8 cellular contexts compared by ENCODE assay signal in genomic region chr17:81481011-81481799, GRCh38. TPM values are rescaled to one million over a fixed set of nuclear protein-coding genes. Genes with fewer than 3 reads are reported as not detected.
DNase-seq lines count a peak whose midpoint lies in the region; ATAC-seq and TF ChIP-seq lines count a peak whose summit lies in the region.

No MANE protein-coding gene starts in this region.

- H3K27ac ChIP-seq in adrenal gland (peak overlapping the region in 3 of 5 donors; percentile 25 to 74 (median 36)), left ventricle myocardium inferior (replicated peaks) (peak overlapping the region; percentile 47), prostate gland (no peak overlapping the region), PC-9 (no peak overlapping the region)

- no peaks in the 10 kb centered on the region for H3K36me3 ChIP-seq in adrenal gland (replicated peaks in 1 of 2)
- H3K36me3 ChIP-seq in left ventricle myocardium inferior = no peaks in the 10 kb centered on the region
- no peaks in the 10 kb centered on the region for H3K36me3 ChIP-seq in prostate gland
- no peaks in the 10 kb centered on the region for H3K36me3 ChIP-seq in PC-9 (ENCODE audit: low read depth)

- no peaks in the 10 kb centered on the region for H4K20me1 ChIP-seq in PC-9 (ENCODE audit: insufficient read depth)

- POLR2A ChIA-PET in PC-9 (lab: Charles Lee; ENCODE audit: unreplicated experiment) = no interaction called here

- DNase-seq in NCI-H1694 (lab: John Stamatoyannopoulos, UW) (peak; percentile 35), NCI-H1694 treated with DMSO at 0.1 percent for 48 hours (lab: John Stamatoyannopoulos, UW) (no peak), SK-N-DZ (ENCODE audit: low spot score) (peak; percentile 91), adrenal gland (peak; percentile 70 to 79 (median 76)), left ventricle myocardium inferior (peak; percentile 84), prostate gland (ENCODE audit: low spot score) (peak; percentile 68), PC-9 (no peak)

- TF ChIP-seq POLR2A in adrenal gland (IDR thresholded peaks at IDR 0.05) (peak in 1 of 2 donors; percentile 30), prostate gland (IDR thresholded peaks at IDR 0.05) (no peak)

- H3K9me3 ChIP-seq in adrenal gland (replicated peaks in 1 of 3) (no peaks in the 10 kb centered on the region), left ventricle myocardium inferior (replicated peaks) (no peaks in the 10 kb centered on the region), prostate gland (no peaks in the 10 kb centered on the region), PC-9 (ENCODE audit: insufficient read depth, low read depth) (no peaks in the 10 kb centered on the region)

- TF ChIP-seq CTCF in adrenal gland (IDR thresholded peaks at IDR 0.05) (peak in 1 of 6 experiments; percentile 1), left ventricle myocardium inferior (IDR thresholded peaks at IDR 0.05; ENCODE audit: borderline replicate concordance) (no peak), prostate gland (IDR thresholded peaks at IDR 0.05) (peak in 1 of 4 experiments; percentile 14), PC-9 (conservative IDR thresholded peaks at IDR 0.05) (no peak)

- no peaks in the 10 kb centered on the region for H3F3A ChIP-seq in PC-9 (ENCODE audit: insufficient read depth, low read depth)

- no peak for ATAC-seq in GM18909 (IDR thresholded peaks at IDR 0.05; ENCODE audit: poor library complexity, unreplicated experiment)

- H3K4me2 ChIP-seq in PC-9 = no peak overlapping the region

- no peaks in the 10 kb centered on the region for H3K79me2 ChIP-seq in PC-9 (ENCODE audit: low read depth)

- BruUV-seq in PC-9 (replicated peaks; lab: Mats Ljungman, UMichigan) = no TSS peak

- intact Hi-C loops in adrenal gland (cut with DNase I) (loop anchor here (5.0 to 10.0 kb wide), 4 partner anchors 86 to 336 kb away; partner anchors contain the start of genes BAHCC1 (in 1 of the 2) and SLC38A10 (in 1 of the 2)), left ventricle myocardium inferior (cut with micrococcal nuclease) (loop anchor here (5.0 kb wide), 1 partner anchor 94 kb away; no protein-coding TSS in a partner anchor), prostate gland (cut with DNase I) (loop anchor here (5.0 kb wide), 2 partner anchors 94 to 189 kb away; no protein-coding TSS in a partner anchor), PC-9 (cut with micrococcal nuclease; ENCODE audit: unreplicated experiment) (loop anchor here (5.0 kb wide), 1 partner anchor 59 kb away; no protein-coding TSS in a partner anchor)

- H3K4me1 ChIP-seq in adrenal gland (replicated peaks in 1 of 2) (peaks cover 15 to 37% of the 10 kb centered on the region in 2 donors), left ventricle myocardium inferior (peaks cover 49% of the 10 kb centered on the region), prostate gland (replicated peaks) (peaks cover 8% of the 10 kb centered on the region), PC-9 (replicated peaks; ENCODE audit: insufficient read depth) (no peaks in the 10 kb centered on the region)

- no peak overlapping the region for H2AFZ ChIP-seq in PC-9

- no peaks in the 10 kb centered on the region for H3K27me3 ChIP-seq in adrenal gland
- no peaks in the 10 kb centered on the region for H3K27me3 ChIP-seq in left ventricle myocardium inferior (ENCODE audit: low read depth)
- no peaks in the 10 kb centered on the region for H3K27me3 ChIP-seq in prostate gland (replicated peaks; ENCODE audit: insufficient read depth)
- no peaks in the 10 kb centered on the region for H3K27me3 ChIP-seq in PC-9 (ENCODE audit: insufficient read depth, low read depth)

- no peaks in the 10 kb centered on the region for H3K9me2 ChIP-seq in PC-9 (ENCODE audit: insufficient read depth)

- 9 to 66% (median 29%) methylated on average over 4 to 96 of the region's 96 CpGs for WGBS in adrenal gland, 4 donors
- WGBS in prostate gland = 6% methylated on average over 82 of the region's 96 CpGs

- CTCF ChIA-PET in PC-9 (lab: Charles Lee) = no interaction called here

- H3K4me3 ChIP-seq in adrenal gland = peak overlapping the region in 2 of 4 donors; percentile 40 to 51
- peak overlapping the region; percentile 70 for H3K4me3 ChIP-seq in left ventricle myocardium inferior
- H3K4me3 ChIP-seq in prostate gland = peak overlapping the region; percentile 34 to 44
- no peak overlapping the region for H3K4me3 ChIP-seq in PC-9

RNA-seq across cellular contexts. Expression of gene ACTG1, which starts 31.4 kb away (rescaled TPM):
- 2,351 and 2,595 TPM in 2 replicates for polyA plus RNA-seq in SK-N-DZ (2014; cell fraction: cytosol; rRNA removed)
- 1,254 and 2,322 TPM in 2 replicates for polyA plus RNA-seq in SK-N-DZ (2014; cell fraction: nucleus; rRNA removed)
- total RNA-seq in adrenal gland (1,000 to 10,000 TPM; 1,781 to 6,446 (median 2,486) TPM), left ventricle myocardium inferior (342 TPM), prostate gland (1,000 to 10,000 TPM; 2,438 to 3,181 TPM), PC-9 (2021) (3,629 and 4,502 TPM in 2 replicates)
- 1,000 to 10,000 TPM in 2 of 3 donors, 100 to 1,000 TPM in 1; 828 to 1,140 (median 1,059) TPM for polyA plus RNA-seq in adrenal gland

RNA-seq across cellular contexts. Expression of gene FSCN2, which starts 47.0 kb away (rescaled TPM):
- polyA plus RNA-seq in SK-N-DZ (2014; cell fraction: cytosol; rRNA removed) = 0.13 TPM in 1 of 2 replicates, not detected in the other
- polyA plus RNA-seq in SK-N-DZ (2014; cell fraction: nucleus; rRNA removed) = 0.52 TPM in 1 of 2 replicates, not detected in the other
- total RNA-seq in adrenal gland = 1 to 10 TPM in 4 of 8 donors, under 1 TPM in 4; 0.39 to 1.9 (median 0.88) TPM
- polyA plus RNA-seq in adrenal gland = 1 to 10 TPM in 1 of 3 donors, under 1 TPM in 1, not detected in 1; 0.51 to 1.7 TPM
- total RNA-seq in left ventricle myocardium inferior = 0.38 TPM
- 1 to 10 TPM; 3.1 to 5.6 TPM for total RNA-seq in prostate gland
- total RNA-seq in PC-9 (2021) = 4.3 and 11.5 TPM in 2 replicates

Comparison
In these comparisons a context has a peak if more than half of its experiments do, and no peak if none do; other contexts are left out.
1. DNase-seq: peak in NCI-H1694 (single experiment), SK-N-DZ (single experiment), adrenal gland (7 of 7), left ventricle myocardium inferior (single experiment) and prostate gland (single experiment); none in NCI-H1694 treated with DMSO at 0.1 percent for 48 hours (single experiment) and PC-9 (0 of 2).
2. H3K27ac ChIP-seq: peak in adrenal gland (3 of 5) and left ventricle myocardium inferior (single experiment); none in prostate gland (0 of 2) and PC-9 (single experiment).